In the genomic region with DNA sequence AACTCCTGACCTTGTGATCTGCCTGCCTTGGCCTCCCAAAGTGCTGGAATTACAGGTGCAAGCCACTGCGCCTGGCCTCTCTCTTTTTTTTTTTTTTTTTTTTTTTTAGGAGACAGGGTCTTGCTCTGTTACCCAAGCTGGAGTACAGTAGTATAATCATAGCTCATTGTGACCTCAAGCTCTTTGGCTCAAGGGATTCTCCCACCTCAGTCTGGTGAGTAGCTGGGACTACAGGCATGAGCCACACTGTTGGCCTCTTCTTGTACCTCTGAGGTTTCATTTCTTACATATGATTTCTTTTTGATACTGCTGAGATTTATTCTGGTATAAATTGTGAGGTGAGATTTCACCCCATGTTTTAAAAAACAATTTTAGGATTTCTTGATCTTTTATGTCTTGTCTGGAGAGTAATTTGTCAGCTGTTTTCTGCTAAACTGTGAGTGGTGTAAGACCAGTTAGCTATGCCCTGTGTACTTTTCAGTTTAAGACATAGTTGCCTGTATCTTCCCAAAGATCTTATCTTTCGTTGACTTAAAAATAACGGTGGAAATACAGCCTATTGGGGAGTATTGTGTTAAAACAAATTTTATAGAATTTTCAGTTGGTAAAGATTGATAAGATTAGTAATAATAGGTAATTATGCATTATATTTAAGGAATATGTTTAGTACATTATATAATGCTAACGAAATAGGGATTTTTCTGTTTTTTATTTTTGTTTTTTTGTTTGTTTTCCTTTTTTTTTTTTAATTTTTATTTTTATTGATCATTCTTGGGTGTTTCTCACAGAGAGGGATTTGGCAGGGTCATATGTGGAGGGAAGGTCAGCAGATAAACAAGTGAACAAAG, we compare ENCODE assay signal across 3 cellular contexts.
TF ChIP-seq lines count a peak whose summit lies in the region.

No MANE protein-coding gene starts in this region.

TF ChIP-seq in IMR-90, 13 proteins besides CTCF, POLR2A, EP300 and RAD21:
- TF ChIP-seq NFE2L2 (IDR thresholded peaks at IDR 0.05; ENCODE audit: low read depth, low read length) (no peak), SMC3 (IDR thresholded peaks at IDR 0.05; ENCODE audit: low read depth, low read length) (no peak), MXI1 (IDR thresholded peaks at IDR 0.05; ENCODE audit: borderline replicate concordance, low read depth, low read length) (no peak), BHLHE40 (IDR thresholded peaks at IDR 0.05; ENCODE audit: low read depth, low read length) (no peak), RCOR1 (IDR thresholded peaks at IDR 0.05; ENCODE audit: insufficient replicate concordance, low read length) (no peak), CEBPB (IDR thresholded peaks at IDR 0.05; ENCODE audit: low read depth, low read length) (no peak), RFX5 (IDR thresholded peaks at IDR 0.05; ENCODE audit: low read depth, low read length) (no peak), FOS (IDR thresholded peaks at IDR 0.05; ENCODE audit: low read depth, low read length) (no peak), MAZ (IDR thresholded peaks at IDR 0.05; ENCODE audit: borderline replicate concordance, low read depth, low read length) (no peak), CHD1 (IDR thresholded peaks at IDR 0.05; ENCODE audit: low read depth, low read length) (no peak), MAFK (IDR thresholded peaks at IDR 0.05; ENCODE audit: low read depth, low read length) (no peak)
- TF ChIP-seq, protein P1, sequence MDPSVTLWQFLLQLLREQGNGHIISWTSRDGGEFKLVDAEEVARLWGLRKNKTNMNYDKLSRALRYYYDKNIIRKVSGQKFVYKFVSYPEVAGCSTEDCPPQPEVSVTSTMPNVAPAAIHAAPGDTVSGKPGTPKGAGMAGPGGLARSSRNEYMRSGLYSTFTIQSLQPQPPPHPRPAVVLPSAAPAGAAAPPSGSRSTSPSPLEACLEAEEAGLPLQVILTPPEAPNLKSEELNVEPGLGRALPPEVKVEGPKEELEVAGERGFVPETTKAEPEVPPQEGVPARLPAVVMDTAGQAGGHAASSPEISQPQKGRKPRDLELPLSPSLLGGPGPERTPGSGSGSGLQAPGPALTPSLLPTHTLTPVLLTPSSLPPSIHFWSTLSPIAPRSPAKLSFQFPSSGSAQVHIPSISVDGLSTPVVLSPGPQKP (IDR thresholded peaks at IDR 0.05; ENCODE audit: borderline replicate concordance, low read depth, low read length), result no peak
- TF ChIP-seq, protein P2, sequence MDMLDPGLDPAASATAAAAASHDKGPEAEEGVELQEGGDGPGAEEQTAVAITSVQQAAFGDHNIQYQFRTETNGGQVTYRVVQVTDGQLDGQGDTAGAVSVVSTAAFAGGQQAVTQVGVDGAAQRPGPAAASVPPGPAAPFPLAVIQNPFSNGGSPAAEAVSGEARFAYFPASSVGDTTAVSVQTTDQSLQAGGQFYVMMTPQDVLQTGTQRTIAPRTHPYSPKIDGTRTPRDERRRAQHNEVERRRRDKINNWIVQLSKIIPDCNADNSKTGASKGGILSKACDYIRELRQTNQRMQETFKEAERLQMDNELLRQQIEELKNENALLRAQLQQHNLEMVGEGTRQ (IDR thresholded peaks at IDR 0.05; ENCODE audit: low read depth, low read length), result no peak

TF ChIP-seq in GM12878, 131 proteins besides CTCF, POLR2A, EP300 and RAD21:
- TF ChIP-seq POLR2AphosphoS2 (IDR thresholded peaks at IDR 0.05; ENCODE audit: low read depth, low read length) (no peak), KDM1A (IDR thresholded peaks at IDR 0.05; ENCODE audit: borderline replicate concordance) (no peak), ZNF207 (IDR thresholded peaks at IDR 0.05; ENCODE audit: borderline replicate concordance) (no peak), DPF2 (IDR thresholded peaks at IDR 0.05) (no peak), KAT2A (conservative IDR thresholded peaks at IDR 0.05; ENCODE audit: control insufficient read depth, low read depth, low read length) (no peak), ESRRA (IDR thresholded peaks at IDR 0.05; ENCODE audit: low read length) (no peak), EZH2 (IDR thresholded peaks at IDR 0.05; ENCODE audit: borderline replicate concordance, control insufficient read depth, low read depth, low read length) (no peak)
- TF ChIP-seq, protein P3, sequence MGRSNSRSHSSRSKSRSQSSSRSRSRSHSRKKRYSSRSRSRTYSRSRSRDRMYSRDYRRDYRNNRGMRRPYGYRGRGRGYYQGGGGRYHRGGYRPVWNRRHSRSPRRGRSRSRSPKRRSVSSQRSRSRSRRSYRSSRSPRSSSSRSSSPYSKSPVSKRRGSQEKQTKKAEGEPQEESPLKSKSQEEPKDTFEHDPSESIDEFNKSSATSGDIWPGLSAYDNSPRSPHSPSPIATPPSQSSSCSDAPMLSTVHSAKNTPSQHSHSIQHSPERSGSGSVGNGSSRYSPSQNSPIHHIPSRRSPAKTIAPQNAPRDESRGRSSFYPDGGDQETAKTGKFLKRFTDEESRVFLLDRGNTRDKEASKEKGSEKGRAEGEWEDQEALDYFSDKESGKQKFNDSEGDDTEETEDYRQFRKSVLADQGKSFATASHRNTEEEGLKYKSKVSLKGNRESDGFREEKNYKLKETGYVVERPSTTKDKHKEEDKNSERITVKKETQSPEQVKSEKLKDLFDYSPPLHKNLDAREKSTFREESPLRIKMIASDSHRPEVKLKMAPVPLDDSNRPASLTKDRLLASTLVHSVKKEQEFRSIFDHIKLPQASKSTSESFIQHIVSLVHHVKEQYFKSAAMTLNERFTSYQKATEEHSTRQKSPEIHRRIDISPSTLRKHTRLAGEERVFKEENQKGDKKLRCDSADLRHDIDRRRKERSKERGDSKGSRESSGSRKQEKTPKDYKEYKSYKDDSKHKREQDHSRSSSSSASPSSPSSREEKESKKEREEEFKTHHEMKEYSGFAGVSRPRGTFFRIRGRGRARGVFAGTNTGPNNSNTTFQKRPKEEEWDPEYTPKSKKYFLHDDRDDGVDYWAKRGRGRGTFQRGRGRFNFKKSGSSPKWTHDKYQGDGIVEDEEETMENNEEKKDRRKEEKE (IDR thresholded peaks at IDR 0.05), result no peak

TF ChIP-seq in HepG2, 621 proteins besides CTCF, POLR2A, EP300 and RAD21:
- TF ChIP-seq GATA4 (IDR thresholded peaks at IDR 0.05; ENCODE audit: borderline replicate concordance, low read depth), result no peak
- TF ChIP-seq BCL6 (CRISPR knock-in tag; IDR thresholded peaks at IDR 0.05), result peak; percentile 74
- no peak for TF ChIP-seq ATM (IDR thresholded peaks at IDR 0.05; ENCODE audit: borderline replicate concordance)
- TF ChIP-seq SRSF4 (IDR thresholded peaks at IDR 0.05; ENCODE audit: low read depth, low read length, poor library complexity, severe bottlenecking), result no peak
- 0 out of 2 replicates have a peak, but pooled peaks have one; percentile 19 for TF ChIP-seq PPARG (CRISPR knock-in tag; conservative IDR thresholded peaks at IDR 0.05)
- TF ChIP-seq FOXP1 (IDR thresholded peaks at IDR 0.05), result no peak
- peak; percentile 34; the same call in 1 of the 2 replicates for TF ChIP-seq FOXP1 (CRISPR knock-in tag; IDR thresholded peaks at IDR 0.05)
- TF ChIP-seq SOX6 (IDR thresholded peaks at IDR 0.05), result no peak
- 0 out of 2 replicates have a peak, but pooled peaks have one; percentile 23 for TF ChIP-seq SOX6 (CRISPR knock-in tag; IDR thresholded peaks at IDR 0.05)
- no peak for TF ChIP-seq FOXA3 (CRISPR knock-in tag; IDR thresholded peaks at IDR 0.05)
- TF ChIP-seq NR2F6 (IDR thresholded peaks at IDR 0.05), result no peak
- TF ChIP-seq NR2F6 (CRISPR knock-in tag; IDR thresholded peaks at IDR 0.05), result peak; percentile 29; the same call in 1 of the 2 replicates
- TF ChIP-seq NBN (conservative IDR thresholded peaks at IDR 0.05), result no peak
